ENCODE assay signal across 26 cellular contexts in genomic region chr17:48812001-48812400, GRCh38. TPM values are rescaled to one million over a fixed set of nuclear protein-coding genes. Genes with fewer than 3 reads are reported as not detected.
"Had no signal": no experiment of that assay in that cellular context is flagged by ENCODE, and none has a peak within 500 bp of the region (broad histone marks: within the 10 kb centered on the region; RNA-seq: fewer than 3 reads in every experiment).

No MANE protein-coding gene starts in this region.

- H3K4me2 ChIP-seq: SK-N-SH had no signal

- DNase-seq: activated CD4-positive, alpha-beta T cell treated with anti-CD3 and anti-CD28 coated beads for 4 hours; activated CD8-positive, alpha-beta memory T cell treated with anti-CD3 and anti-CD28 coated beads, Interleukin-2, amount 50 U/mL, for 4 hours; activated CD8-positive, alpha-beta T cell treated with anti-CD3 and anti-CD28 coated beads for 36 hours; activated gamma-delta T cell treated with Interleukin-2 at 50 U/mL for 16 hours; activated naive CD4-positive, alpha-beta T cell treated with anti-CD3 and anti-CD28 coated beads, Interleukin-2, amount 10 ng/mL, durations not matched to agents 7 days and 5 days; activated naive CD8-positive, alpha-beta T cell treated with anti-CD3 and anti-CD28 coated beads for 36 hours; activated T-cell treated with anti-CD3 and anti-CD28 coated beads, Interleukin-2, amount 50 U/mL, for 72 hours; brain microvascular endothelial cell; MM.1S; NCI-H1105; NCI-H1436; NCI-H1694 treated with DMSO at 0.1 percent for 48 hours; NCI-H2081; NCI-H2171; NCI-H2227 treated with DMSO at 0.1 percent for 48 hours; NCI-H526 treated with DMSO at 0.1 percent for 48 hours; Peyer's patch; Right ventricle myocardium superior; SJCRH30; SK-N-SH; T-helper 1 cell; WERI-Rb-1 had no signal

- ATAC-seq: activated CD8-positive, alpha-beta T cell treated with anti-CD3 and anti-CD28 coated beads for 36 hours; activated T-cell treated with anti-CD3 and anti-CD28 coated beads, Interleukin-2, amount 50 U/mL, for 72 hours had no signal

- H3K4me3 ChIP-seq: Peyer's patch, SJCRH30 had no signal

- H3K27ac ChIP-seq: brain microvascular endothelial cell, RWPE1, SJCRH30, WERI-Rb-1 had no signal

- H3K4me1 ChIP-seq: SJCRH30 had no signal

- H3K9me3 ChIP-seq: Peyer's patch, SJCRH30, SK-N-SH had no signal

- H3K9ac ChIP-seq: SK-N-SH had no signal

- H3K27me3 ChIP-seq: Peyer's patch had no signal

- H3K36me3 ChIP-seq: brain microvascular endothelial cell, Peyer's patch, SJCRH30, WERI-Rb-1 had no signal

RNA-seq across cellular contexts. Expression of gene TTLL6, which starts 5.0 kb away (rescaled TPM):
- total RNA-seq: activated CD8-positive, alpha-beta T cell treated with anti-CD3 and anti-CD28 coated beads for 36 hours; activated naive CD8-positive, alpha-beta T cell treated with anti-CD3 and anti-CD28 coated beads for 36 hours; activated T-cell treated with anti-CD3 and anti-CD28 coated beads, Interleukin-2, amount 50 U/mL, for 72 hours; activated T-helper 2 cell treated with anti-CD3 and anti-CD28 coated beads, Interferon-gamma antibody, Interleukin-2, Interleukin-4, amounts not matched to agents 10 μg/mL and 5 μg/mL and 100 μg/mL, durations not matched to agents 14 hours and 24 hours and 36 hours; cardiac septum; NCI-H460; Right ventricle myocardium superior had no signal
